Comparison of ENCODE assay signal across 8 cellular contexts in genomic region chr20:62063601-62063980, GRCh38. TPM values are rescaled to one million over a fixed set of nuclear protein-coding genes. Genes with fewer than 3 reads are reported as not detected.
DNase-seq lines count a peak whose midpoint lies in the region; ATAC-seq and TF ChIP-seq lines count a peak whose summit lies in the region.

No MANE protein-coding gene starts in this region.

- H3K4me1 ChIP-seq in BLaER1: peaks cover 74% of the 10 kb centered on the region

- peaks cover 60% of the 10 kb centered on the region for H4K20me1 ChIP-seq in BLaER1

- H3K9ac ChIP-seq in BLaER1: peak overlapping the region; percentile 75

- intact Hi-C loops in natural killer cell (cut with micrococcal nuclease): no loop called here

- DNase-seq in NCI-H128 (lab: John Stamatoyannopoulos, UW; ENCODE audit: unreplicated experiment) (peak; percentile 65), choroid plexus epithelial cell (ENCODE audit: low read depth) (peak; percentile 25), natural killer cell (no peak), A172 (ENCODE audit: low spot score) (no peak)

- peak overlapping the region; percentile 100 for H3K4me2 ChIP-seq in BLaER1

- H3K9me3 ChIP-seq in BLaER1: no peaks in the 10 kb centered on the region

- peak overlapping the region; percentile 69 for H3K27ac ChIP-seq in BLaER1

- H3K9me3 Mint-ChIP-seq in natural killer cell: no peaks in the 10 kb centered on the region

- no peaks in the 10 kb centered on the region for H3K36me3 Mint-ChIP-seq in natural killer cell

- H3K4me3 Mint-ChIP-seq in natural killer cell: peak overlapping the region; percentile 77

- peaks cover 51 to 57% of the 10 kb centered on the region in 2 donors for H3K4me1 Mint-ChIP-seq in natural killer cell

- ATAC-seq in natural killer cell: no peak
- ATAC-seq in GM19397 (IDR thresholded peaks at IDR 0.05; ENCODE audit: unreplicated experiment): no peak
- no peak for ATAC-seq in GM21576 (IDR thresholded peaks at IDR 0.05; ENCODE audit: unreplicated experiment)
- ATAC-seq in HG03139 (IDR thresholded peaks at IDR 0.05; ENCODE audit: unreplicated experiment): no peak

- H3K27ac Mint-ChIP-seq in natural killer cell: peak overlapping the region; percentile 16 to 63

- H3K36me3 ChIP-seq in BLaER1: peaks cover 34% of the 10 kb centered on the region

- TF ChIP-seq CTCF in choroid plexus epithelial cell (conservative IDR thresholded peaks at IDR 0.05; ENCODE audit: low read depth, low read length) (no peak), natural killer cell (IDR thresholded peaks at IDR 0.05) (no peak)

- H3K4me3 ChIP-seq in BLaER1 (peak overlapping the region; percentile 65), choroid plexus epithelial cell (ENCODE audit: low read depth, low read length) (peak overlapping the region; percentile 47)

- H3K27me3 ChIP-seq in BLaER1: no peaks in the 10 kb centered on the region

- no peaks in the 10 kb centered on the region for H3K27me3 Mint-ChIP-seq in natural killer cell (ENCODE audit: low read depth in 2 of 2)

RNA-seq across cellular contexts. Expression of gene TAF4, which starts 2.1 kb away (rescaled TPM):
- 10 to 100 TPM; 30.0 to 35.1 (median 30.3) TPM for total RNA-seq in natural killer cell
- 5.1 TPM in 2 replicates for total RNA-seq in A172 (2014; rRNA removed; shearing (Covaris generic))

RNA-seq across cellular contexts. Expression of gene LSM14B, which starts 58.7 kb away (rescaled TPM):
- total RNA-seq in natural killer cell: 10 to 100 TPM; 41.1 to 56.2 (median 47.3) TPM
- 45.6 and 55.0 TPM in 2 replicates for total RNA-seq in A172 (2014; rRNA removed; shearing (Covaris generic))

Comparison
In these comparisons a context has a peak if more than half of its experiments do, and no peak if none do; other contexts are left out.
1. DNase-seq: peak in NCI-H128 (single experiment) and choroid plexus epithelial cell (single experiment); none in natural killer cell (single experiment) and A172 (single experiment).